Comparison of ENCODE assay signal across 10 cellular contexts in the genomic region with DNA sequence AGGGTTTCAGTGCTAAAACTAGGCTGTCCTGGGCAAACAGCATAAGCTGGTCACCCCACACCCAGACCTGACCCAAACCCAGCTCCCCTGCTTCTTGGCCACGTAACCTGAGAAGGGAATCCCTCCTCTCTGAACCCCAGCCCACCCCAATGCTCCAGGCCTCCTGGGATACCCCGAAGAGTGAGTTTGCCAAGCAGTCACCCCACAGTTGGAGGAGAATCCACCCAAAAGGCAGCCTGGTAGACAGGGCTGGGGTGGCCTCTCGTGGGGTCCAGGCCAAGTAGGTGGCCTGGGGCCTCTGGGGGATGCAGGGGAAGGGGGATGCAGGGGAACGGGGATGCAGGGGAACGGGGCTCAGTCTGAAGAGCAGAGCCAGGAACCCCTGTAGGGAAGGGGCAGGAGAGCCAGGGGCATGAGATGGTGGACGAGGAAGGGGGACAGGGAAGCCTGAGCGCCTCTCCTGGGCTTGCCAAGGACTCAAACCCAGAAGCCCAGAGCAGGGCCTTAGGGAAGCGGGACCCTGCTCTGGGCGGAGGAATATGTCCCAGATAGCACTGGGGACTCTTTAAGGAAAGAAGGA. TPM values are rescaled to one million over a fixed set of nuclear protein-coding genes. Genes with fewer than 3 reads are reported as not detected.
DNase-seq lines count a peak whose midpoint lies in the region; ATAC-seq, FAIRE-seq and TF ChIP-seq lines count a peak whose summit lies in the region.
"Had no signal": no experiment of that assay in that cellular context is flagged by ENCODE, and none has a peak within 500 bp of the region (broad histone marks: within the 10 kb centered on the region; RNA-seq: fewer than 3 reads in every experiment).

No MANE protein-coding gene starts in this region.

- intact Hi-C loops in activated CD8-positive, alpha-beta T cell treated with anti-CD3 and anti-CD28 coated beads for 36 hours (cut with micrococcal nuclease), result no loop called here
- intact Hi-C loops in HepG2 (cut with micrococcal nuclease; ENCODE audit: unreplicated experiment), result no loop called here
- intact Hi-C loops in stomach (cut with DNase I; ENCODE audit: low total_unique reads), result no loop called here

- BruUV-seq in HepG2 (replicated peaks; lab: Mats Ljungman, UMichigan), result no TSS peak

- no peak for DNase-seq in T-helper 2 cell treated with Interferon-gamma antibody and Interleukin-4, amounts not matched to agents 5 μg/mL and 100 μg/mL, for 36 hours (ENCODE audit: low spot score)
- DNase-seq in T-helper 2 cell, result no peak
- no peak for DNase-seq in activated CD8-positive, alpha-beta T cell treated with anti-CD3 and anti-CD28 coated beads for 36 hours
- no peak for DNase-seq in HepG2 (ENCODE audit: low spot score)
- no peak for DNase-seq in stomach
- DNase-seq in NCI-H2029 treated with DMSO at 0.1 percent for 48 hours (lab: John Stamatoyannopoulos, UW), result no peak
- no peak for DNase-seq in stimulated activated CD8-positive, alpha-beta memory T cell treated with anti-CD3 and anti-CD28 coated beads, Interleukin-4, amount 100 ng/mL, for 48 hours

- TF ChIP-seq RAD21 in HepG2 (CRISPR knock-in tag; IDR thresholded peaks at IDR 0.05), result no peak

- peaks cover 30% of the 10 kb centered on the region for H3K4me1 Mint-ChIP-seq in T-helper 2 cell treated with Interferon-gamma antibody and Interleukin-4, amounts not matched to agents 5 μg/mL and 100 μg/mL, for 36 hours (ENCODE audit: low read depth)
- H3K4me1 Mint-ChIP-seq in activated CD8-positive, alpha-beta T cell treated with anti-CD3 and anti-CD28 coated beads for 36 hours (ENCODE audit: low read depth), result peaks cover 24% of the 10 kb centered on the region

- TF ChIP-seq POLR2A in HepG2 (IDR thresholded peaks at IDR 0.05; ENCODE audit: insufficient read depth in 1 of 2, low read depth in 2 of 2, low read length in 2 of 2) (no peak), stomach (IDR thresholded peaks at IDR 0.05) (no peak)

- no peak for ATAC-seq in activated CD8-positive, alpha-beta T cell treated with anti-CD3 and anti-CD28 coated beads for 36 hours
- no peak for ATAC-seq in HepG2
- ATAC-seq in HG02678 (IDR thresholded peaks at IDR 0.05; ENCODE audit: unreplicated experiment), result no peak

- POLR2A ChIA-PET in activated CD8-positive, alpha-beta T cell treated with anti-CD3 and anti-CD28 coated beads for 36 hours (lab: Charles Lee), result no interaction called here
- POLR2A ChIA-PET in HepG2 (lab: Yijun Ruan, JAX), result no interaction called here

- H3K27me3 ChIP-seq in HepG2 (ENCODE audit: control insufficient read depth in 1 of 2, insufficient read depth in 2 of 2, low read length in 2 of 2), result no peaks in the 10 kb centered on the region
- no peaks in the 10 kb centered on the region for H3K27me3 ChIP-seq in stomach

- no peak for TF ChIP-seq CTCF in activated CD8-positive, alpha-beta T cell treated with anti-CD3 and anti-CD28 coated beads for 36 hours (IDR thresholded peaks at IDR 0.05)
- no peak for TF ChIP-seq CTCF in HepG2 (CRISPR knock-in tag; IDR thresholded peaks at IDR 0.05)
- no peak for TF ChIP-seq CTCF in stomach (IDR thresholded peaks at IDR 0.05)

- no peak overlapping the region for H2AFZ ChIP-seq in HepG2 (ENCODE audit: low read length)

- H3K9me3 ChIP-seq in HepG2 (ENCODE audit: low read length) (no peaks in the 10 kb centered on the region), stomach (no peaks in the 10 kb centered on the region)

- CTCF ChIA-PET in activated CD8-positive, alpha-beta T cell treated with anti-CD3 and anti-CD28 coated beads for 36 hours (lab: Charles Lee), result interaction anchor here (1.1 to 1.5 kb wide), 2 partner anchors 27 to 188 kb away, joined by 3 to 6 read pairs; no protein-coding TSS in a partner anchor
- CTCF ChIA-PET in HepG2 (lab: Yijun Ruan, JAX; ENCODE audit: low intra/inter-chr PET ratio, low total read pairs), result no interaction called here

- peaks cover 32% of the 10 kb centered on the region for H3K79me2 ChIP-seq in HepG2 (ENCODE audit: insufficient read depth, low read length)

- peaks cover 1% of the 10 kb centered on the region for H3K27me3 Mint-ChIP-seq in T-helper 2 cell treated with Interferon-gamma antibody and Interleukin-4, amounts not matched to agents 5 μg/mL and 100 μg/mL, for 36 hours (ENCODE audit: low read depth)
- H3K27me3 Mint-ChIP-seq in activated CD8-positive, alpha-beta T cell treated with anti-CD3 and anti-CD28 coated beads for 36 hours, result no peaks in the 10 kb centered on the region

- no peak overlapping the region for H3K27ac ChIP-seq in HepG2 (ENCODE audit: extremely low read length, insufficient read depth, low read length)
- peak overlapping the region in 4 of 5 donors; percentile 78 to 95 (median 91) for H3K27ac ChIP-seq in stomach

- H3K27ac Mint-ChIP-seq in T-helper 2 cell treated with Interferon-gamma antibody and Interleukin-4, amounts not matched to agents 5 μg/mL and 100 μg/mL, for 36 hours, result peak overlapping the region; percentile 55
- H3K27ac Mint-ChIP-seq in activated CD8-positive, alpha-beta T cell treated with anti-CD3 and anti-CD28 coated beads for 36 hours, result no peak overlapping the region

- TF ChIP-seq EP300 in HepG2 (IDR thresholded peaks at IDR 0.05; ENCODE audit: low read depth in 2 of 2, low read length in 2 of 2) (no peak), HepG2 (CRISPR knock-in tag; IDR thresholded peaks at IDR 0.05; ENCODE audit: borderline replicate concordance) (no peak), stomach (IDR thresholded peaks at IDR 0.05) (no peak)

- no peak for FAIRE-seq in HepG2 (lab: Jason Lieb, UNC)
- FAIRE-seq: colon had no signal

- in situ Hi-C loops in HepG2 (cut with HindIII; ENCODE audit: extremely low pct_ligation_motif_present, low pct_unique_long_range_greater_than_20kb), result no loop called here

- peaks cover 14% of the 10 kb centered on the region for H4K20me1 ChIP-seq in HepG2 (ENCODE audit: insufficient read depth, low read length)

- H3K36me3 Mint-ChIP-seq in T-helper 2 cell treated with Interferon-gamma antibody and Interleukin-4, amounts not matched to agents 5 μg/mL and 100 μg/mL, for 36 hours (ENCODE audit: low read depth), result peaks cover 18% of the 10 kb centered on the region
- H3K36me3 Mint-ChIP-seq in activated CD8-positive, alpha-beta T cell treated with anti-CD3 and anti-CD28 coated beads for 36 hours (ENCODE audit: low read depth), result peaks cover 11% of the 10 kb centered on the region

- H3K4me3 ChIP-seq in HepG2 (replicated peaks in 1 of 3; ENCODE audit: insufficient read depth in 1 of 3, low read depth in 2 of 3, low read length in 3 of 3) (no peak overlapping the region), stomach (peak overlapping the region in 2 of 4 donors; percentile 86)

- 94% methylated on average over 9 of the region's 9 CpGs for WGBS in HepG2 (ENCODE audit: low lambda C conversion rate)
- 76 to 87% (median 86%) methylated on average over 8 to 9 of the region's 9 CpGs for WGBS in stomach, 5 donors

- H3K4me3 Mint-ChIP-seq in T-helper 2 cell treated with Interferon-gamma antibody and Interleukin-4, amounts not matched to agents 5 μg/mL and 100 μg/mL, for 36 hours, result peak overlapping the region; percentile 67
- peak overlapping the region; percentile 96 for H3K4me3 Mint-ChIP-seq in activated CD8-positive, alpha-beta T cell treated with anti-CD3 and anti-CD28 coated beads for 36 hours

- peaks cover 33% of the 10 kb centered on the region for H3K4me1 ChIP-seq in HepG2 (ENCODE audit: insufficient read depth, low read length)
- peaks cover 38 to 70% (median 59%) of the 10 kb centered on the region in 4 donors for H3K4me1 ChIP-seq in stomach

- H3K4me2 ChIP-seq in HepG2 (ENCODE audit: low read depth, low read length), result peak overlapping the region; percentile 18; the same call in 1 of the 2 replicates

- H3K9me3 Mint-ChIP-seq in T-helper 2 cell treated with Interferon-gamma antibody and Interleukin-4, amounts not matched to agents 5 μg/mL and 100 μg/mL, for 36 hours, result no peaks in the 10 kb centered on the region
- H3K9me3 Mint-ChIP-seq in activated CD8-positive, alpha-beta T cell treated with anti-CD3 and anti-CD28 coated beads for 36 hours, result no peaks in the 10 kb centered on the region

- H3K9ac ChIP-seq in HepG2 (ENCODE audit: insufficient read depth, low read depth, low read length), result no peak overlapping the region

- H3K36me3 ChIP-seq in HepG2 (replicated peaks in 1 of 2; ENCODE audit: control insufficient read depth in 1 of 2, insufficient read depth in 2 of 2, low read length in 2 of 2) (peaks cover 5 to 7% of the 10 kb centered on the region in 2 experiments; a peak in 4 of 5 replicates), stomach (peaks cover 17 to 36% (median 27%) of the 10 kb centered on the region in 4 donors)

RNA-seq across cellular contexts. Expression of a gene that starts 2.8 kb away (rescaled TPM):
- 10 to 100 TPM; 55.4 to 55.8 TPM for total RNA-seq in activated CD8-positive, alpha-beta T cell treated with anti-CD3 and anti-CD28 coated beads for 36 hours
- 13.0 and 29.7 TPM in 2 replicates for total RNA-seq in HepG2 (2016; rRNA removed; fragmentation: Illumina TruSeq; extraction: Trizol)
- 8.7 and 9.6 TPM in 2 replicates for total RNA-seq in HepG2 (2016; cell fraction: cytosol; rRNA removed; fragmentation: Illumina TruSeq; extraction: Trizol; ENCODE audit: low read depth)
- 10.7 and 30.4 TPM in 2 replicates for total RNA-seq in HepG2 (2016; cell fraction: insoluble cytoplasmic fraction; rRNA removed; fragmentation: Illumina TruSeq; extraction: Trizol)
- total RNA-seq in HepG2 (2016; cell fraction: membrane; rRNA removed; fragmentation: Illumina TruSeq; extraction: Trizol), result 16.0 and 19.8 TPM in 2 replicates
- total RNA-seq in HepG2 (2016; cell fraction: nucleus; rRNA removed; fragmentation: Illumina TruSeq; extraction: Trizol), result 33.8 and 39.8 TPM in 2 replicates
- 30.3 and 40.4 TPM in 2 replicates for polyA plus RNA-seq in HepG2 (2011; rRNA removed)
- polyA plus RNA-seq in HepG2 (2011; cell fraction: cytosol; rRNA removed), result 13.1 and 19.7 TPM in 2 replicates
- polyA plus RNA-seq in HepG2 (2011; cell fraction: nucleus; rRNA removed), result 234 and 309 TPM in 2 replicates
- polyA plus RNA-seq in HepG2 (2012), result 30.8 and 39.8 TPM in 2 replicates
- 16.9 and 17.6 TPM in 2 replicates for polyA plus RNA-seq in HepG2 (2016; cell fraction: cytosol; fragmentation: Illumina TruSeq; extraction: Trizol; ENCODE audit: low read depth)
- polyA plus RNA-seq in HepG2 (2016; cell fraction: insoluble cytoplasmic fraction; fragmentation: Illumina TruSeq; extraction: Trizol; ENCODE audit: low read depth), result 21.3 and 29.2 TPM in 2 replicates
- polyA plus RNA-seq in HepG2 (2016; cell fraction: membrane; fragmentation: Illumina TruSeq; extraction: Trizol; ENCODE audit: low read depth), result 27.6 and 31.9 TPM in 2 replicates
- 194 and 196 TPM in 2 replicates for polyA plus RNA-seq in HepG2 (2016; cell fraction: nucleus; fragmentation: Illumina TruSeq; extraction: Trizol; ENCODE audit: insufficient read depth, low read depth)
- polyA minus RNA-seq in HepG2 (2011; rRNA and poly(A)+ RNA removed; ENCODE audit: low replicate concordance), result 20.6 and 25.3 TPM in 2 replicates
- 6.3 and 6.7 TPM in 2 replicates for polyA minus RNA-seq in HepG2 (2011; cell fraction: cytosol; rRNA and poly(A)+ RNA removed)
- polyA minus RNA-seq in HepG2 (2011; cell fraction: nucleus; rRNA and poly(A)+ RNA removed), result 22.7 and 26.5 TPM in 2 replicates
- 100 to 1,000 TPM in 4 of 5 donors, 10 to 100 TPM in 1; 52.7 to 261 (median 167) TPM for total RNA-seq in stomach
- polyA plus RNA-seq in stomach, result 100 to 1,000 TPM in 1 of 3 donors, 10 to 100 TPM in 2; 77.0 to 136 (median 82.6) TPM

RNA-seq across cellular contexts. Expression of a gene that starts 34.4 kb away (rescaled TPM):
- not detected for total RNA-seq in activated CD8-positive, alpha-beta T cell treated with anti-CD3 and anti-CD28 coated beads for 36 hours
- 1.3 and 1.4 TPM in 2 replicates for total RNA-seq in HepG2 (2016; rRNA removed; fragmentation: Illumina TruSeq; extraction: Trizol)
- total RNA-seq in HepG2 (2016; cell fraction: cytosol; rRNA removed; fragmentation: Illumina TruSeq; extraction: Trizol; ENCODE audit: low read depth), result 0.91 and 3.3 TPM in 2 replicates
- total RNA-seq in HepG2 (2016; cell fraction: insoluble cytoplasmic fraction; rRNA removed; fragmentation: Illumina TruSeq; extraction: Trizol), result 1.3 and 1.5 TPM in 2 replicates
- 3.2 and 3.6 TPM in 2 replicates for total RNA-seq in HepG2 (2016; cell fraction: membrane; rRNA removed; fragmentation: Illumina TruSeq; extraction: Trizol)
- 0.99 and 1.1 TPM in 2 replicates for total RNA-seq in HepG2 (2016; cell fraction: nucleus; rRNA removed; fragmentation: Illumina TruSeq; extraction: Trizol)
- polyA plus RNA-seq in HepG2 (2011; rRNA removed), result 1.3 and 2.4 TPM in 2 replicates
- 2.1 and 2.2 TPM in 2 replicates for polyA plus RNA-seq in HepG2 (2011; cell fraction: cytosol; rRNA removed)
- 1.6 and 1.8 TPM in 2 replicates for polyA plus RNA-seq in HepG2 (2011; cell fraction: nucleus; rRNA removed)
- 1.8 and 3.8 TPM in 2 replicates for polyA plus RNA-seq in HepG2 (2012)
- polyA plus RNA-seq in HepG2 (2016; cell fraction: cytosol; fragmentation: Illumina TruSeq; extraction: Trizol; ENCODE audit: low read depth), result 3.1 and 3.6 TPM in 2 replicates
- 0.81 and 1.7 TPM in 2 replicates for polyA plus RNA-seq in HepG2 (2016; cell fraction: insoluble cytoplasmic fraction; fragmentation: Illumina TruSeq; extraction: Trizol; ENCODE audit: low read depth)
- polyA plus RNA-seq in HepG2 (2016; cell fraction: membrane; fragmentation: Illumina TruSeq; extraction: Trizol; ENCODE audit: low read depth), result 2.3 and 3.5 TPM in 2 replicates
- polyA plus RNA-seq in HepG2 (2016; cell fraction: nucleus; fragmentation: Illumina TruSeq; extraction: Trizol; ENCODE audit: insufficient read depth, low read depth), result 1.7 and 2.1 TPM in 2 replicates
- polyA minus RNA-seq in HepG2 (2011; rRNA and poly(A)+ RNA removed; ENCODE audit: low replicate concordance), result 0.64 and 6.2 TPM in 2 replicates
- polyA minus RNA-seq in HepG2 (2011; cell fraction: cytosol; rRNA and poly(A)+ RNA removed), result 2.5 TPM in 1 of 2 replicates, not detected in the other
- 1.0 TPM in 1 of 2 replicates, not detected in the other for polyA minus RNA-seq in HepG2 (2011; cell fraction: nucleus; rRNA and poly(A)+ RNA removed)
- total RNA-seq in stomach, result 1 to 10 TPM in 1 of 5 donors, not detected in 4; 1.1 TPM
- 10 to 100 TPM in 1 of 3 donors, 1 to 10 TPM in 1, under 1 TPM in 1; 0.87 to 19.6 (median 6.7) TPM for polyA plus RNA-seq in stomach

RNA-seq across cellular contexts. Expression of a gene that starts 39.0 kb away (rescaled TPM):
- total RNA-seq in activated CD8-positive, alpha-beta T cell treated with anti-CD3 and anti-CD28 coated beads for 36 hours, result 1 to 10 TPM; 2.8 to 3.2 TPM
- total RNA-seq in HepG2 (2016; rRNA removed; fragmentation: Illumina TruSeq; extraction: Trizol) (2.3 and 3.0 TPM in 2 replicates), stomach (100 to 1,000 TPM in 3 of 5 donors, 10 to 100 TPM in 2; 32.3 to 303 (median 114) TPM)
- 0.79 and 0.91 TPM in 2 replicates for total RNA-seq in HepG2 (2016; cell fraction: cytosol; rRNA removed; fragmentation: Illumina TruSeq; extraction: Trizol; ENCODE audit: low read depth)
- 1.4 and 2.2 TPM in 2 replicates for total RNA-seq in HepG2 (2016; cell fraction: insoluble cytoplasmic fraction; rRNA removed; fragmentation: Illumina TruSeq; extraction: Trizol)
- 2.6 and 2.9 TPM in 2 replicates for total RNA-seq in HepG2 (2016; cell fraction: membrane; rRNA removed; fragmentation: Illumina TruSeq; extraction: Trizol)
- 0.84 and 1.3 TPM in 2 replicates for total RNA-seq in HepG2 (2016; cell fraction: nucleus; rRNA removed; fragmentation: Illumina TruSeq; extraction: Trizol)
- polyA plus RNA-seq in HepG2 (2011; rRNA removed) (6.3 and 6.6 TPM in 2 replicates), stomach (100 to 1,000 TPM in 1 of 3 donors, 10 to 100 TPM in 2; 82.3 to 320 (median 87.5) TPM)
- polyA plus RNA-seq in HepG2 (2011; cell fraction: cytosol; rRNA removed), result 3.0 and 4.2 TPM in 2 replicates
- 27.8 and 31.9 TPM in 2 replicates for polyA plus RNA-seq in HepG2 (2011; cell fraction: nucleus; rRNA removed)
- polyA plus RNA-seq in HepG2 (2012), result 5.0 and 6.5 TPM in 2 replicates
- polyA plus RNA-seq in HepG2 (2016; cell fraction: cytosol; fragmentation: Illumina TruSeq; extraction: Trizol; ENCODE audit: low read depth), result 1.6 and 1.7 TPM in 2 replicates
- 1.4 and 2.0 TPM in 2 replicates for polyA plus RNA-seq in HepG2 (2016; cell fraction: insoluble cytoplasmic fraction; fragmentation: Illumina TruSeq; extraction: Trizol; ENCODE audit: low read depth)
- 2.0 TPM in 2 replicates for polyA plus RNA-seq in HepG2 (2016; cell fraction: membrane; fragmentation: Illumina TruSeq; extraction: Trizol; ENCODE audit: low read depth)
- 6.3 and 7.4 TPM in 2 replicates for polyA plus RNA-seq in HepG2 (2016; cell fraction: nucleus; fragmentation: Illumina TruSeq; extraction: Trizol; ENCODE audit: insufficient read depth, low read depth)
- 4.0 and 6.3 TPM in 2 replicates for polyA minus RNA-seq in HepG2 (2011; rRNA and poly(A)+ RNA removed; ENCODE audit: low replicate concordance)
- 0.88 and 1.4 TPM in 2 replicates for polyA minus RNA-seq in HepG2 (2011; cell fraction: cytosol; rRNA and poly(A)+ RNA removed)
- 3.4 and 3.7 TPM in 2 replicates for polyA minus RNA-seq in HepG2 (2011; cell fraction: nucleus; rRNA and poly(A)+ RNA removed)

RNA-seq across cellular contexts. Expression of a gene that starts 42.9 kb away (rescaled TPM):
- not detected for total RNA-seq in activated CD8-positive, alpha-beta T cell treated with anti-CD3 and anti-CD28 coated beads for 36 hours
- total RNA-seq in HepG2 (2016; rRNA removed; fragmentation: Illumina TruSeq; extraction: Trizol) (3.5 and 3.7 TPM in 2 replicates), stomach (not detected)
- total RNA-seq in HepG2 (2016; cell fraction: cytosol; rRNA removed; fragmentation: Illumina TruSeq; extraction: Trizol; ENCODE audit: low read depth), result 1.9 and 3.2 TPM in 2 replicates
- total RNA-seq in HepG2 (2016; cell fraction: insoluble cytoplasmic fraction; rRNA removed; fragmentation: Illumina TruSeq; extraction: Trizol), result 3.8 and 5.6 TPM in 2 replicates
- 2.0 and 2.4 TPM in 2 replicates for total RNA-seq in HepG2 (2016; cell fraction: membrane; rRNA removed; fragmentation: Illumina TruSeq; extraction: Trizol)
- 1.6 and 2.3 TPM in 2 replicates for total RNA-seq in HepG2 (2016; cell fraction: nucleus; rRNA removed; fragmentation: Illumina TruSeq; extraction: Trizol)
- polyA plus RNA-seq in HepG2 (2011; rRNA removed) (3.7 TPM in 2 replicates), stomach (10 to 100 TPM in 1 of 3 donors, 1 to 10 TPM in 2; 4.2 to 14.1 (median 7.8) TPM)
- polyA plus RNA-seq in HepG2 (2011; cell fraction: cytosol; rRNA removed), result 4.8 and 5.7 TPM in 2 replicates
- polyA plus RNA-seq in HepG2 (2011; cell fraction: nucleus; rRNA removed), result 2.4 and 3.1 TPM in 2 replicates
- 4.6 and 9.0 TPM in 2 replicates for polyA plus RNA-seq in HepG2 (2012)
- 1.5 and 2.8 TPM in 2 replicates for polyA plus RNA-seq in HepG2 (2016; cell fraction: cytosol; fragmentation: Illumina TruSeq; extraction: Trizol; ENCODE audit: low read depth)
- 4.3 and 5.1 TPM in 2 replicates for polyA plus RNA-seq in HepG2 (2016; cell fraction: insoluble cytoplasmic fraction; fragmentation: Illumina TruSeq; extraction: Trizol; ENCODE audit: low read depth)
- 1.1 and 1.6 TPM in 2 replicates for polyA plus RNA-seq in HepG2 (2016; cell fraction: membrane; fragmentation: Illumina TruSeq; extraction: Trizol; ENCODE audit: low read depth)
- 3.4 TPM in 2 replicates for polyA plus RNA-seq in HepG2 (2016; cell fraction: nucleus; fragmentation: Illumina TruSeq; extraction: Trizol; ENCODE audit: insufficient read depth, low read depth)
- polyA minus RNA-seq in HepG2 (2011; rRNA and poly(A)+ RNA removed; ENCODE audit: low replicate concordance), result 0.48 and 0.75 TPM in 2 replicates
- not detected in 2 replicates for polyA minus RNA-seq in HepG2 (2011; cell fraction: cytosol; rRNA and poly(A)+ RNA removed)
- not detected in 2 replicates for polyA minus RNA-seq in HepG2 (2011; cell fraction: nucleus; rRNA and poly(A)+ RNA removed)
- total RNA-seq: A172 had no signal

RNA-seq across cellular contexts. Expression of a gene that starts 51.7 kb away (rescaled TPM):
- 10 to 100 TPM; 17.3 to 18.2 TPM for total RNA-seq in activated CD8-positive, alpha-beta T cell treated with anti-CD3 and anti-CD28 coated beads for 36 hours
- 19.1 and 21.5 TPM in 2 replicates for total RNA-seq in HepG2 (2016; rRNA removed; fragmentation: Illumina TruSeq; extraction: Trizol)
- 7.5 and 7.8 TPM in 2 replicates for total RNA-seq in HepG2 (2016; cell fraction: cytosol; rRNA removed; fragmentation: Illumina TruSeq; extraction: Trizol; ENCODE audit: low read depth)
- 15.8 and 21.1 TPM in 2 replicates for total RNA-seq in HepG2 (2016; cell fraction: insoluble cytoplasmic fraction; rRNA removed; fragmentation: Illumina TruSeq; extraction: Trizol)
- total RNA-seq in HepG2 (2016; cell fraction: membrane; rRNA removed; fragmentation: Illumina TruSeq; extraction: Trizol), result 11.8 and 12.8 TPM in 2 replicates
- 17.4 and 22.3 TPM in 2 replicates for total RNA-seq in HepG2 (2016; cell fraction: nucleus; rRNA removed; fragmentation: Illumina TruSeq; extraction: Trizol)
- 13.4 and 16.6 TPM in 2 replicates for polyA plus RNA-seq in HepG2 (2011; rRNA removed)
- polyA plus RNA-seq in HepG2 (2011; cell fraction: cytosol; rRNA removed), result 9.7 and 11.4 TPM in 2 replicates
- polyA plus RNA-seq in HepG2 (2011; cell fraction: nucleus; rRNA removed), result 30.1 and 32.4 TPM in 2 replicates
- 11.5 and 13.1 TPM in 2 replicates for polyA plus RNA-seq in HepG2 (2012)
- 4.2 and 4.4 TPM in 2 replicates for polyA plus RNA-seq in HepG2 (2016; cell fraction: cytosol; fragmentation: Illumina TruSeq; extraction: Trizol; ENCODE audit: low read depth)
- 14.5 and 16.2 TPM in 2 replicates for polyA plus RNA-seq in HepG2 (2016; cell fraction: insoluble cytoplasmic fraction; fragmentation: Illumina TruSeq; extraction: Trizol; ENCODE audit: low read depth)
- 5.8 and 6.5 TPM in 2 replicates for polyA plus RNA-seq in HepG2 (2016; cell fraction: membrane; fragmentation: Illumina TruSeq; extraction: Trizol; ENCODE audit: low read depth)
- polyA plus RNA-seq in HepG2 (2016; cell fraction: nucleus; fragmentation: Illumina TruSeq; extraction: Trizol; ENCODE audit: insufficient read depth, low read depth), result 30.4 and 34.3 TPM in 2 replicates
- 35.2 and 54.3 TPM in 2 replicates for polyA minus RNA-seq in HepG2 (2011; rRNA and poly(A)+ RNA removed; ENCODE audit: low replicate concordance)
- polyA minus RNA-seq in HepG2 (2011; cell fraction: cytosol; rRNA and poly(A)+ RNA removed), result 8.1 and 16.8 TPM in 2 replicates
- 29.1 and 32.1 TPM in 2 replicates for polyA minus RNA-seq in HepG2 (2011; cell fraction: nucleus; rRNA and poly(A)+ RNA removed)
- 100 to 1,000 TPM in 1 of 5 donors, 10 to 100 TPM in 4; 20.6 to 124 (median 28.8) TPM for total RNA-seq in stomach
- 10 to 100 TPM; 13.1 to 22.0 (median 20.3) TPM for polyA plus RNA-seq in stomach

Comparison
In these comparisons a context has a peak if more than half of its experiments do, and no peak if none do; other contexts are left out.
1. RNA of a gene that starts 39.0 kb away (total RNA-seq): 32.3 to 303 TPM in stomach; 2.8 to 3.2 TPM in activated CD8-positive, alpha-beta T cell treated with anti-CD3 and anti-CD28 coated beads for 36 hours and 0.79 to 3.0 TPM in HepG2; every median in the first group is over 4 times any median in the second.